1 cellular context compared by ENCODE assay signal in genomic region chrX:114058988-114059418, GRCh38.
TF ChIP-seq lines count a peak whose summit lies in the region.

No MANE protein-coding gene starts in this region.

TF ChIP-seq in K562, 482 proteins besides CTCF, POLR2A, EP300 and RAD21 (continued from another document and continues in another):
- TF ChIP-seq ZNF518B (CRISPR knock-in tag; IDR thresholded peaks at IDR 0.05), result no peak
- TF ChIP-seq TCF3 (CRISPR knock-in tag; IDR thresholded peaks at IDR 0.05), result peak; percentile 93
- TF ChIP-seq MTA3 (IDR thresholded peaks at IDR 0.05; ENCODE audit: borderline replicate concordance), result 0 out of 2 replicates have a peak, but pooled peaks have one; percentile 73
- 0 out of 6 replicates have a peak, but pooled peaks of 1 of the 3 experiments have one; percentile 36 for TF ChIP-seq ZBTB11 (CRISPR knock-in tag; IDR thresholded peaks at IDR 0.05)
- TF ChIP-seq SIX5 (IDR thresholded peaks at IDR 0.05; ENCODE audit: borderline replicate concordance in 1 of 2, insufficient read depth in 1 of 2, low read depth in 1 of 2, low read length in 2 of 2), result no peak
- peak; percentile 62 to 72; a peak in 2 of 4 replicates for TF ChIP-seq ARNT (IDR thresholded peaks at IDR 0.05)
- no peak for TF ChIP-seq SRSF1 (IDR thresholded peaks at IDR 0.05; ENCODE audit: low read depth, low read length)
- TF ChIP-seq TBL1XR1 (IDR thresholded peaks at IDR 0.05; ENCODE audit: low read length in 2 of 2), result peak in 1 of 2 experiments; percentile 49; a peak in 1 of 4 replicates
- no peak for TF ChIP-seq ZNF408 (CRISPR knock-in tag; IDR thresholded peaks at IDR 0.05; ENCODE audit: low read depth)
- TF ChIP-seq GTF2F1 (IDR thresholded peaks at IDR 0.05; ENCODE audit: low read depth, low read length), result no peak
- no peak for TF ChIP-seq CEBPG (CRISPR knock-in tag; IDR thresholded peaks at IDR 0.05)
- TF ChIP-seq CEBPG (tag; conservative IDR thresholded peaks at IDR 0.05 in 1 of 2, IDR thresholded peaks at IDR 0.05 in 1 of 2), result no peak
- TF ChIP-seq ZNF24 (IDR thresholded peaks at IDR 0.05), result peak; percentile 55
- peak; percentile 61; the same call in 1 of the 2 replicates for TF ChIP-seq MTA1 (IDR thresholded peaks at IDR 0.05; ENCODE audit: borderline replicate concordance)
- TF ChIP-seq TRIM24 (IDR thresholded peaks at IDR 0.05), result peak; percentile 88 to 91
- TF ChIP-seq ZBTB1 (CRISPR knock-in tag; IDR thresholded peaks at IDR 0.05; ENCODE audit: borderline replicate concordance, low read depth), result no peak
- TF ChIP-seq CREM (IDR thresholded peaks at IDR 0.05; ENCODE audit: low read depth), result peak; percentile 35
- no peak for TF ChIP-seq NR2C2 (CRISPR knock-in tag; IDR thresholded peaks at IDR 0.05)
- no peak for TF ChIP-seq NR2C2 (tag; IDR thresholded peaks at IDR 0.05)
- no peak for TF ChIP-seq RBBP5 (IDR thresholded peaks at IDR 0.05; ENCODE audit: borderline replicate concordance, insufficient read depth, low read length, poor library complexity, severe bottlenecking)
- TF ChIP-seq ZMIZ1 (IDR thresholded peaks at IDR 0.05; ENCODE audit: low read depth in 2 of 2, low read length in 2 of 2), result 0 out of 4 replicates have a peak, but pooled peaks of 1 of the 2 experiments have one; percentile 59
- TF ChIP-seq ELF4 (CRISPR knock-in tag; IDR thresholded peaks at IDR 0.05), result no peak
- 0 out of 2 replicates have a peak, but pooled peaks have one; percentile 47 for TF ChIP-seq MBD2 (IDR thresholded peaks at IDR 0.05; ENCODE audit: borderline replicate concordance, low read depth)
- no peak for TF ChIP-seq MTF1 (CRISPR knock-in tag; IDR thresholded peaks at IDR 0.05; ENCODE audit: borderline replicate concordance)
- TF ChIP-seq ZNF584 (CRISPR knock-in tag; IDR thresholded peaks at IDR 0.05; ENCODE audit: low read depth), result 0 out of 2 replicates have a peak, but pooled peaks have one; percentile 19
- TF ChIP-seq CTBP1 (IDR thresholded peaks at IDR 0.05; ENCODE audit: borderline replicate concordance), result peak; percentile 57; the same call in 1 of the 2 replicates
- no peak for TF ChIP-seq PURB (CRISPR knock-in tag; IDR thresholded peaks at IDR 0.05; ENCODE audit: low read depth)
- TF ChIP-seq CEBPB (tag; IDR thresholded peaks at IDR 0.05), result peak; percentile 91
- 0 out of 2 replicates have a peak, but pooled peaks have one; percentile 33 for TF ChIP-seq CHAMP1 (IDR thresholded peaks at IDR 0.05)
- TF ChIP-seq HMBOX1 (IDR thresholded peaks at IDR 0.05), result peak; percentile 91
- peak; percentile 35; the same call in 1 of the 2 replicates for TF ChIP-seq HES1 (IDR thresholded peaks at IDR 0.05; ENCODE audit: low read depth)
- peak; percentile 32 for TF ChIP-seq MEIS2 (IDR thresholded peaks at IDR 0.05; ENCODE audit: partially characterized antibody)
- TF ChIP-seq HDAC6 (IDR thresholded peaks at IDR 0.05; ENCODE audit: low read depth, low read length), result no peak
- TF ChIP-seq FOXJ3 (CRISPR knock-in tag; IDR thresholded peaks at IDR 0.05), result no peak
- peak; percentile 54; the same call in 1 of the 2 replicates for TF ChIP-seq STAT5A (IDR thresholded peaks at IDR 0.05; ENCODE audit: borderline replicate concordance, low read length)
- no peak for TF ChIP-seq DEAF1 (CRISPR knock-in tag; IDR thresholded peaks at IDR 0.05)
- peak; percentile 62 for TF ChIP-seq POLR2AphosphoS5 (IDR thresholded peaks at IDR 0.05; ENCODE audit: control insufficient read depth, insufficient read depth, low read depth, low read length)
- TF ChIP-seq REST (CRISPR knock-in tag; IDR thresholded peaks at IDR 0.05; ENCODE audit: low read depth), result no peak
- TF ChIP-seq ZNF140 (CRISPR knock-in tag; IDR thresholded peaks at IDR 0.05), result no peak
